8 cellular contexts compared by ENCODE assay signal in genomic region chr11:113289341-113290187, GRCh38. TPM values are rescaled to one million over a fixed set of nuclear protein-coding genes. Genes with fewer than 3 reads are reported as not detected.
DNase-seq lines count a peak whose midpoint lies in the region; ATAC-seq and TF ChIP-seq lines count a peak whose summit lies in the region.

No MANE protein-coding gene starts in this region.

- peaks cover 8% of the 10 kb centered on the region for H3K27me3 ChIP-seq in BJ (ENCODE audit: control insufficient read depth, insufficient read depth, low read length)
- H3K27me3 ChIP-seq in effector memory CD4-positive, alpha-beta T cell (replicated peaks; ENCODE audit: control insufficient read depth, insufficient read depth, low read length, poor library complexity, severe bottlenecking) = no peaks in the 10 kb centered on the region

- no peak for DNase-seq in BJ (ENCODE audit: low read depth)
- DNase-seq in NCI-H345 treated with DMSO at 0.1 percent for 48 hours (lab: John Stamatoyannopoulos, UW; ENCODE audit: unreplicated experiment) = peak; percentile 22
- peak; percentile 66 to 73 for DNase-seq in activated CD4-positive, alpha-beta T cell treated with anti-CD3 and anti-CD28 coated beads, Interleukin-2, amount 50 U/mL, for 48 hours
- DNase-seq in effector memory CD4-positive, alpha-beta T cell = peak; percentile 21 to 42 (median 23)
- DNase-seq in middle frontal gyrus (ENCODE audit: extremely low spot score, low spot score) = peak; percentile 74
- DNase-seq in stimulated activated CD8-positive, alpha-beta memory T cell treated with anti-CD3 and anti-CD28 coated beads, Interleukin-7, amount 100 ng/mL, for 24 hours (ENCODE audit: low read depth) = peak; percentile 42

- H3K4me1 ChIP-seq in effector memory CD4-positive, alpha-beta T cell (ENCODE audit: control insufficient read depth, insufficient read depth, low read length, poor library complexity, severe bottlenecking) = no peaks in the 10 kb centered on the region

- H3K36me3 ChIP-seq in BJ (ENCODE audit: control insufficient read depth, insufficient read depth, low read length) = no peaks in the 10 kb centered on the region
- no peaks in the 10 kb centered on the region for H3K36me3 ChIP-seq in effector memory CD4-positive, alpha-beta T cell (ENCODE audit: control insufficient read depth, insufficient read depth, low read length)

- CTCF ChIA-PET in BJ (lab: Yijun Ruan, JAX) = interaction anchor here (0.6 to 3.8 kb wide), 38 partner anchors 9 to 1068 kb away, joined by 3 to 105 read pairs (median 3); no protein-coding TSS in a partner anchor

- no peaks in the 10 kb centered on the region for H3K9me3 ChIP-seq in effector memory CD4-positive, alpha-beta T cell (ENCODE audit: control insufficient read depth, low read length)

- no peak overlapping the region for H3K4me3 ChIP-seq in BJ (ENCODE audit: low read depth, low read length)
- no peak overlapping the region for H3K4me3 ChIP-seq in effector memory CD4-positive, alpha-beta T cell (ENCODE audit: insufficient read depth, low read depth, low read length, poor library complexity, severe bottlenecking)

- no peak overlapping the region for H3K27ac ChIP-seq in effector memory CD4-positive, alpha-beta T cell (ENCODE audit: insufficient read depth, low read length, poor library complexity, severe bottlenecking)

- POLR2A ChIA-PET in BJ (lab: Charles Lee) = no interaction called here

- TF ChIP-seq CTCF in BJ (IDR thresholded peaks at IDR 0.05; ENCODE audit: insufficient read depth, low read depth, low read length) = peak; percentile 97

- ATAC-seq in GM18870 (IDR thresholded peaks at IDR 0.05; ENCODE audit: unreplicated experiment) (peak; percentile 86), HG03097 (IDR thresholded peaks at IDR 0.05; ENCODE audit: low FRiP score, unreplicated experiment) (peak; percentile 82)

RNA-seq across cellular contexts. Expression of gene TTC12, which starts 24.8 kb away (rescaled TPM):
- 11.2 and 14.0 TPM in 2 replicates for polyA plus RNA-seq in BJ (2011; rRNA removed)
- 13.3 and 20.5 TPM in 2 replicates for polyA minus RNA-seq in BJ (2011; rRNA and poly(A)+ RNA removed)
